Comparison of ENCODE assay signal across 8 cellular contexts in genomic region chr7:92244803-92245486, GRCh38. TPM values are rescaled to one million over a fixed set of nuclear protein-coding genes. Genes with fewer than 3 reads are reported as not detected.
DNase-seq lines count a peak whose midpoint lies in the region; ATAC-seq and TF ChIP-seq lines count a peak whose summit lies in the region.

No MANE protein-coding gene starts in this region.

- no peaks in the 10 kb centered on the region for H3K9me3 ChIP-seq in ovary

- H3K27ac ChIP-seq in VCaP (peak overlapping the region; percentile 92), ovary (peak overlapping the region; percentile 80 to 81)

- TF ChIP-seq CTCF in VCaP (conservative IDR thresholded peaks at IDR 0.05) (no peak), fibroblast of the aortic adventitia (IDR thresholded peaks at IDR 0.05; ENCODE audit: insufficient read depth, low read length) (no peak), ovary (IDR thresholded peaks at IDR 0.05) (no peak)

- no peak for TF ChIP-seq EP300 in ovary (IDR thresholded peaks at IDR 0.05)

- peaks cover 25% of the 10 kb centered on the region for H3K36me3 Mint-ChIP-seq in activated CD4-positive, alpha-beta T cell treated with anti-CD3 and anti-CD28 coated beads, Interleukin-2, amount 10 ng/mL, durations not matched to agents 7 days and 5 days (ENCODE audit: low read depth)

- peak overlapping the region; percentile 97 for H3K4me3 Mint-ChIP-seq in activated CD4-positive, alpha-beta T cell treated with anti-CD3 and anti-CD28 coated beads, Interleukin-2, amount 10 ng/mL, durations not matched to agents 7 days and 5 days

- ATAC-seq in HG03280 (IDR thresholded peaks at IDR 0.05; ENCODE audit: unreplicated experiment) = peak; percentile 1

- H3K4me1 Mint-ChIP-seq in activated CD4-positive, alpha-beta T cell treated with anti-CD3 and anti-CD28 coated beads, Interleukin-2, amount 10 ng/mL, durations not matched to agents 7 days and 5 days = peaks cover 39% of the 10 kb centered on the region

- H3K4me1 ChIP-seq in ovary (ENCODE audit: insufficient read depth) = peaks cover 3% of the 10 kb centered on the region

- intact Hi-C loops in ovary (cut with DNase I) = loop anchor here in 2 of 4 donors (10.0 kb wide), 2 partner anchors 190 to 200 kb away; partner anchors contain the start of gene GATAD1 (in 1 of the 2)

- H3K4me3 ChIP-seq in fibroblast of the aortic adventitia (ENCODE audit: low read depth, low read length) = peak overlapping the region; percentile 77
- H3K4me3 ChIP-seq in ovary = peak overlapping the region; percentile 91

- H3K36me3 ChIP-seq in ovary = no peaks in the 10 kb centered on the region

- no peak for DNase-seq in activated CD4-positive, alpha-beta T cell treated with anti-CD3 and anti-CD28 coated beads, Interleukin-2, amount 10 ng/mL, durations not matched to agents 7 days and 5 days
- no peak for DNase-seq in activated CD4-positive, alpha-beta T cell treated with anti-CD3 and anti-CD28 coated beads, Interleukin-2, amount 50 U/mL, for 1 hour
- peak; percentile 25 for DNase-seq in fibroblast of the aortic adventitia (ENCODE audit: low read depth)
- no peak for DNase-seq in ovary
- no peak for DNase-seq in NCI-H510A (lab: John Stamatoyannopoulos, UW)
- no peak for DNase-seq in NCI-H2107 (lab: John Stamatoyannopoulos, UW)

- no peaks in the 10 kb centered on the region for H3K27me3 ChIP-seq in ovary

- POLR2A ChIA-PET in activated CD4-positive, alpha-beta T cell treated with anti-CD3 and anti-CD28 coated beads, Interleukin-2, amount 10 ng/mL, durations not matched to agents 7 days and 5 days (lab: Charles Lee) = interaction anchor here (0.8 kb wide), 1 partner anchor 202 kb away, joined by 6 read pairs; the partner anchor contains the start of gene GATAD1

- H3K9me3 Mint-ChIP-seq in activated CD4-positive, alpha-beta T cell treated with anti-CD3 and anti-CD28 coated beads, Interleukin-2, amount 10 ng/mL, durations not matched to agents 7 days and 5 days = no peaks in the 10 kb centered on the region

- no peaks in the 10 kb centered on the region for H3K27me3 Mint-ChIP-seq in activated CD4-positive, alpha-beta T cell treated with anti-CD3 and anti-CD28 coated beads, Interleukin-2, amount 10 ng/mL, durations not matched to agents 7 days and 5 days

- WGBS in ovary, 3 donors = 0 to 2% (median 2%) methylated on average over 11 of the region's 11 CpGs

- CTCF ChIA-PET in activated CD4-positive, alpha-beta T cell treated with anti-CD3 and anti-CD28 coated beads, Interleukin-2, amount 10 ng/mL, durations not matched to agents 7 days and 5 days (lab: Charles Lee) = interaction anchor here (0.7 to 2.9 kb wide), 6 partner anchors 10 to 202 kb away, joined by 3 to 14 read pairs (median 3); partner anchors contain the start of gene GATAD1

- no peak for TF ChIP-seq POLR2A in ovary (IDR thresholded peaks at IDR 0.05)

- H3K27ac Mint-ChIP-seq in activated CD4-positive, alpha-beta T cell treated with anti-CD3 and anti-CD28 coated beads, Interleukin-2, amount 10 ng/mL, durations not matched to agents 7 days and 5 days = peak overlapping the region; percentile 99

RNA-seq across cellular contexts. Expression of gene KRIT1, which starts 0.8 kb away (rescaled TPM):
- total RNA-seq in activated CD4-positive, alpha-beta T cell treated with anti-CD3 and anti-CD28 coated beads, Interleukin-2, amount 10 ng/mL, durations not matched to agents 7 days and 5 days = 10 to 100 TPM; 45.8 to 49.0 TPM
- total RNA-seq in fibroblast of the aortic adventitia (ENCODE audit: low replicate concordance) (53.1 and 318 TPM in 2 replicates), ovary (10 to 100 TPM; 46.8 to 65.0 (median 53.1) TPM)
- 10 to 100 TPM; 29.4 to 32.1 TPM for polyA plus RNA-seq in ovary

RNA-seq across cellular contexts. Expression of gene ANKIB1, which starts 0.8 kb away (rescaled TPM):
- 10 to 100 TPM; 57.7 to 82.0 TPM for total RNA-seq in activated CD4-positive, alpha-beta T cell treated with anti-CD3 and anti-CD28 coated beads, Interleukin-2, amount 10 ng/mL, durations not matched to agents 7 days and 5 days
- total RNA-seq in fibroblast of the aortic adventitia (ENCODE audit: low replicate concordance) (75.8 and 118 TPM in 2 replicates), ovary (10 to 100 TPM; 30.8 to 83.1 (median 61.4) TPM)
- polyA plus RNA-seq in ovary = 10 to 100 TPM; 11.3 to 28.5 TPM
